ENCODE assay signal across 10 cellular contexts in the genomic region with DNA sequence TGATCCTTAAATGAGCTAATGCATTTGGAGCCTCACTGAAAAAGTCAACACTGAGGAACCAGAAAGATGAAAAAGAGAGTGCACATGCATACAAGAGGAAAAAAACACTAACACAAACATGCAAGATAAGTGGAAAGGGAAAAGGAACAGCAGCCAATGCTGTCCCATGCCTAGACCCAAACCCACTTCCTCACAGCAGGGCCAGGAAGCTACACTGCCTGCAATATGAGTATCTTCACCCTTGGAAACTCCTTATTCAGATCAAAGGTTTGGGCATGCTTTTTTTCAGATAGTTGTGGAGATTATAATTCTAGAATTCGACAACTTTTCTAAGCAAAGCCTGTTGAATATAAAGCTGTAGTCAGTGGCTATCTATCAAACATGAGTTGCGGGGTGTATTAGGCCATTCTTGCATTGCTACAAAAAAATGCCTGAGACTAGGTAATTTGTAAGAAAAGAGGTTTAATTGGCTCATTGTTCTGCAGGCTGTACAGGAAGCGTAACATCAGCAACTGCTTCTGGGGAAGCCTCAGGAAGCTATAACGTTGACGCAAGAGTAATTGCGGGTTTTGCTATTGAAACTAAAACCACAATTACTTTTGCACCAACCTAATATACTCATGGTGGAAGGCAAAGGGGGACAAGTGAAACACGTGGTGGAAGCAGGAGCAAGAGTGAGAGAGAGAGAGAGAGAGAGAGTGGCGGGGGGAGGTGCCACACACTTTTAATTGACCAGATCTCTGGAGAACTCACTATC.
DNase-seq lines count a peak whose midpoint lies in the region; ATAC-seq and TF ChIP-seq lines count a peak whose summit lies in the region.
"Had no signal": no experiment of that assay in that cellular context is flagged by ENCODE, and none has a peak within 500 bp of the region (broad histone marks: within the 10 kb centered on the region; RNA-seq: fewer than 3 reads in every experiment).

No MANE protein-coding gene starts in this region.

- peak; percentile 86 for ATAC-seq in GM21825 (IDR thresholded peaks at IDR 0.05; ENCODE audit: unreplicated experiment)
- peak; percentile 83 for ATAC-seq in HG03571 (IDR thresholded peaks at IDR 0.05; ENCODE audit: unreplicated experiment)
- ATAC-seq in activated naive CD8-positive, alpha-beta T cell treated with anti-CD3 and anti-CD28 coated beads, Interleukin-2, amount 10 ng/mL, durations not matched to agents 7 days and 5 days (ENCODE audit: low read depth), result peak; percentile 87

- TF ChIP-seq CTCF in GM10266 (IDR thresholded peaks at IDR 0.05; ENCODE audit: control insufficient read depth, insufficient read depth, low read depth, missing control alignments) (no peak), GM13977 (IDR thresholded peaks at IDR 0.05; ENCODE audit: extremely low read depth, insufficient read depth, missing control alignments) (no peak)

- peaks cover 18% of the 10 kb centered on the region for H3K4me1 Mint-ChIP-seq in T-helper 1 cell treated with Interleukin-12 subunit alpha and Interleukin-12 subunit beta and Interleukin-4 antibody, amounts not matched to agents 30 μg/mL and 1 μg/mL, for 36 hours (ENCODE audit: low read depth)
- peaks cover 14% of the 10 kb centered on the region for H3K4me1 Mint-ChIP-seq in activated naive CD8-positive, alpha-beta T cell treated with anti-CD3 and anti-CD28 coated beads, Interleukin-2, amount 10 ng/mL, durations not matched to agents 7 days and 5 days

- H3K4me3 Mint-ChIP-seq in T-helper 1 cell treated with Interleukin-12 subunit alpha and Interleukin-12 subunit beta and Interleukin-4 antibody, amounts not matched to agents 30 μg/mL and 1 μg/mL, for 36 hours, result peak overlapping the region; percentile 48
- H3K4me3 Mint-ChIP-seq in activated naive CD8-positive, alpha-beta T cell treated with anti-CD3 and anti-CD28 coated beads, Interleukin-2, amount 10 ng/mL, durations not matched to agents 7 days and 5 days, result peak overlapping the region; percentile 47

- H3K9me3 Mint-ChIP-seq in T-helper 1 cell treated with Interleukin-12 subunit alpha and Interleukin-12 subunit beta and Interleukin-4 antibody, amounts not matched to agents 30 μg/mL and 1 μg/mL, for 36 hours, result peaks cover 47% of the 10 kb centered on the region
- peaks cover 12% of the 10 kb centered on the region for H3K9me3 Mint-ChIP-seq in activated naive CD8-positive, alpha-beta T cell treated with anti-CD3 and anti-CD28 coated beads, Interleukin-2, amount 10 ng/mL, durations not matched to agents 7 days and 5 days

- POLR2A ChIA-PET in activated naive CD8-positive, alpha-beta T cell treated with anti-CD3 and anti-CD28 coated beads, Interleukin-2, amount 10 ng/mL, durations not matched to agents 7 days and 5 days (lab: Charles Lee), result no interaction called here

- in situ Hi-C loops in GM13977 (cut with MboI; ENCODE audit: low pct_unique_long_range_greater_than_20kb, low sequenced_read_pairs, unreplicated experiment), result no loop called here

- H3K27ac Mint-ChIP-seq in T-helper 1 cell treated with Interleukin-12 subunit alpha and Interleukin-12 subunit beta and Interleukin-4 antibody, amounts not matched to agents 30 μg/mL and 1 μg/mL, for 36 hours, result peak overlapping the region; percentile 75
- H3K27ac Mint-ChIP-seq in activated naive CD8-positive, alpha-beta T cell treated with anti-CD3 and anti-CD28 coated beads, Interleukin-2, amount 10 ng/mL, durations not matched to agents 7 days and 5 days, result peak overlapping the region; percentile 78

- DNase-seq in T-helper 1 cell, result no peak
- no peak for DNase-seq in activated naive CD8-positive, alpha-beta T cell treated with anti-CD3 and anti-CD28 coated beads, Interleukin-2, amount 10 ng/mL, durations not matched to agents 7 days and 5 days
- no peak for DNase-seq in GM10266 (ENCODE audit: extremely low spot score)
- DNase-seq in foreskin melanocyte, result no peak
- DNase-seq in GM13977 (ENCODE audit: low spot score), result no peak
- DNase-seq: KBM-7, SHP77 treated with DMSO at 0.1 percent for 48 hours had no signal

- peaks cover 2% of the 10 kb centered on the region for H3K27me3 Mint-ChIP-seq in T-helper 1 cell treated with Interleukin-12 subunit alpha and Interleukin-12 subunit beta and Interleukin-4 antibody, amounts not matched to agents 30 μg/mL and 1 μg/mL, for 36 hours (ENCODE audit: low read depth)
- peaks cover 2% of the 10 kb centered on the region for H3K27me3 Mint-ChIP-seq in activated naive CD8-positive, alpha-beta T cell treated with anti-CD3 and anti-CD28 coated beads, Interleukin-2, amount 10 ng/mL, durations not matched to agents 7 days and 5 days

- H3K36me3 Mint-ChIP-seq in T-helper 1 cell treated with Interleukin-12 subunit alpha and Interleukin-12 subunit beta and Interleukin-4 antibody, amounts not matched to agents 30 μg/mL and 1 μg/mL, for 36 hours (ENCODE audit: low read depth), result peaks cover 13% of the 10 kb centered on the region
- peaks cover 9% of the 10 kb centered on the region for H3K36me3 Mint-ChIP-seq in activated naive CD8-positive, alpha-beta T cell treated with anti-CD3 and anti-CD28 coated beads, Interleukin-2, amount 10 ng/mL, durations not matched to agents 7 days and 5 days
